ENCODE assay signal across 1 cellular context in the genomic region with DNA sequence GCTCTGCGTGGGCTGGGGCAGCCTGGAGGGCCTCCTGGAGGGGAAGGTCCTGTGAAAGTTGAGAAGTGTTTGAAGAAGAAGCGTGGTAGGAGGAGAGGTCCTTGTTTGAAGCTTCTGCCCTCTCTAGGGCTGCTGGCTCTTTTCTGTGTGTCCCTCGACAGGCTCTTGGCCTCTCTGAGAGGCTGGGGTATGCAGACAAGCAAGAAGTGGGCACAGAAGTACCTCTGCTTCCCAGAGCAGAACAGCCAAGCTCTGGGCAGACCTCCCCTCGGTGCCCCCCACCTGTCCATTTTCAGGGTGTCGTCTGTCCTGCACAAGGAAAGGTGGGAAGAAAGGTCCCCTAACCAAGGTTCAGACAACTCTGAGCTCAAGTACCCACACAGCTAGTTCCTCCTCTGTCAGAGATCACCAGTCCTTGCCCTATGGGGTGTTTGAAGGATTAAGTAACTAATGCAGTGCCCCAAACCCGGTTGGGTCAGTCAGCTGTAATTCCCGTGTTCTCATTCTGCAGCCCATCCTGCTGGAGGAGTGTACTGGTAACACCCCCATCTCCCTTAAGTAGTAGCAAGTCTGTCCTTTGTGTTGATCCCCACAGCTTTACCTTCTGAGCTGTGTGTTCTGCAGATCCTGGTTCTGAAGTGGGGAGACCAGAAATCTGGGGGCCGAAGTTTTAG.
TF ChIP-seq lines count a peak whose summit lies in the region.

No MANE protein-coding gene starts in this region.

TF ChIP-seq in HepG2, 621 proteins besides CTCF, POLR2A, EP300 and RAD21:
- TF ChIP-seq MTF2 (CRISPR knock-in tag; IDR thresholded peaks at IDR 0.05; ENCODE audit: borderline replicate concordance) (no peak), ZNF768 (CRISPR knock-in tag; IDR thresholded peaks at IDR 0.05) (peak; percentile 49; the same call in 1 of the 2 replicates)
